Comparison of ENCODE assay signal across 1 cellular context in the genomic region with DNA sequence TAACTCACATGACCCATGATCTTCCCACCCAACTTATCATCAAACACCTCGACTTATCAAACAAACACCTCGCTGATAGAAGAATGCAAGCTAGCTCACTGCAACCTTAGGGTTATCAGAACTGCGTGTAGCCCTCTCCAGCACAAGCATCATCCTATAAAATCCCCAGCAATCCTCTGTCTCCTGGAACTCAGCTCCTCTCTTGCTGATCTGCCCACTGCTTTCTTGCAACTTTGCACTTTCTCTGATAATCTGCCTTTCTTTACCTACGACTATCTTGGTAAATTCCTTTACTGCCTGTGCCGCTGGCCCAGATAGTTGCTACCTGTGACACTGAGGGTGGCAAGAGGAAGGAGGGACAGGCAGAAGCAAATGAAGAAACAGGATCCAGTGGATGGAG.
TF ChIP-seq lines count a peak whose summit lies in the region.

No MANE protein-coding gene starts in this region.

TF ChIP-seq in HEK293, 187 proteins besides CTCF, POLR2A, EP300 and RAD21 (continued from another document):
- TF ChIP-seq, protein P1, sequence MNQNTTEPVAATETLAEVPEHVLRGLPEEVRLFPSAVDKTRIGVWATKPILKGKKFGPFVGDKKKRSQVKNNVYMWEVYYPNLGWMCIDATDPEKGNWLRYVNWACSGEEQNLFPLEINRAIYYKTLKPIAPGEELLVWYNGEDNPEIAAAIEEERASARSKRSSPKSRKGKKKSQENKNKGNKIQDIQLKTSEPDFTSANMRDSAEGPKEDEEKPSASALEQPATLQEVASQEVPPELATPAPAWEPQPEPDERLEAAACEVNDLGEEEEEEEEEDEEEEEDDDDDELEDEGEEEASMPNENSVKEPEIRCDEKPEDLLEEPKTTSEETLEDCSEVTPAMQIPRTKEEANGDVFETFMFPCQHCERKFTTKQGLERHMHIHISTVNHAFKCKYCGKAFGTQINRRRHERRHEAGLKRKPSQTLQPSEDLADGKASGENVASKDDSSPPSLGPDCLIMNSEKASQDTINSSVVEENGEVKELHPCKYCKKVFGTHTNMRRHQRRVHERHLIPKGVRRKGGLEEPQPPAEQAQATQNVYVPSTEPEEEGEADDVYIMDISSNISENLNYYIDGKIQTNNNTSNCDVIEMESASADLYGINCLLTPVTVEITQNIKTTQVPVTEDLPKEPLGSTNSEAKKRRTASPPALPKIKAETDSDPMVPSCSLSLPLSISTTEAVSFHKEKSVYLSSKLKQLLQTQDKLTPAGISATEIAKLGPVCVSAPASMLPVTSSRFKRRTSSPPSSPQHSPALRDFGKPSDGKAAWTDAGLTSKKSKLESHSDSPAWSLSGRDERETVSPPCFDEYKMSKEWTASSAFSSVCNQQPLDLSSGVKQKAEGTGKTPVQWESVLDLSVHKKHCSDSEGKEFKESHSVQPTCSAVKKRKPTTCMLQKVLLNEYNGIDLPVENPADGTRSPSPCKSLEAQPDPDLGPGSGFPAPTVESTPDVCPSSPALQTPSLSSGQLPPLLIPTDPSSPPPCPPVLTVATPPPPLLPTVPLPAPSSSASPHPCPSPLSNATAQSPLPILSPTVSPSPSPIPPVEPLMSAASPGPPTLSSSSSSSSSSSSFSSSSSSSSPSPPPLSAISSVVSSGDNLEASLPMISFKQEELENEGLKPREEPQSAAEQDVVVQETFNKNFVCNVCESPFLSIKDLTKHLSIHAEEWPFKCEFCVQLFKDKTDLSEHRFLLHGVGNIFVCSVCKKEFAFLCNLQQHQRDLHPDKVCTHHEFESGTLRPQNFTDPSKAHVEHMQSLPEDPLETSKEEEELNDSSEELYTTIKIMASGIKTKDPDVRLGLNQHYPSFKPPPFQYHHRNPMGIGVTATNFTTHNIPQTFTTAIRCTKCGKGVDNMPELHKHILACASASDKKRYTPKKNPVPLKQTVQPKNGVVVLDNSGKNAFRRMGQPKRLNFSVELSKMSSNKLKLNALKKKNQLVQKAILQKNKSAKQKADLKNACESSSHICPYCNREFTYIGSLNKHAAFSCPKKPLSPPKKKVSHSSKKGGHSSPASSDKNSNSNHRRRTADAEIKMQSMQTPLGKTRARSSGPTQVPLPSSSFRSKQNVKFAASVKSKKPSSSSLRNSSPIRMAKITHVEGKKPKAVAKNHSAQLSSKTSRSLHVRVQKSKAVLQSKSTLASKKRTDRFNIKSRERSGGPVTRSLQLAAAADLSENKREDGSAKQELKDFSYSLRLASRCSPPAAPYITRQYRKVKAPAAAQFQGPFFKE (tag by site-specific recombination; IDR thresholded peaks at IDR 0.05; ENCODE audit: borderline replicate concordance): no peak
